ENCODE assay signal across 10 cellular contexts in the genomic region with DNA sequence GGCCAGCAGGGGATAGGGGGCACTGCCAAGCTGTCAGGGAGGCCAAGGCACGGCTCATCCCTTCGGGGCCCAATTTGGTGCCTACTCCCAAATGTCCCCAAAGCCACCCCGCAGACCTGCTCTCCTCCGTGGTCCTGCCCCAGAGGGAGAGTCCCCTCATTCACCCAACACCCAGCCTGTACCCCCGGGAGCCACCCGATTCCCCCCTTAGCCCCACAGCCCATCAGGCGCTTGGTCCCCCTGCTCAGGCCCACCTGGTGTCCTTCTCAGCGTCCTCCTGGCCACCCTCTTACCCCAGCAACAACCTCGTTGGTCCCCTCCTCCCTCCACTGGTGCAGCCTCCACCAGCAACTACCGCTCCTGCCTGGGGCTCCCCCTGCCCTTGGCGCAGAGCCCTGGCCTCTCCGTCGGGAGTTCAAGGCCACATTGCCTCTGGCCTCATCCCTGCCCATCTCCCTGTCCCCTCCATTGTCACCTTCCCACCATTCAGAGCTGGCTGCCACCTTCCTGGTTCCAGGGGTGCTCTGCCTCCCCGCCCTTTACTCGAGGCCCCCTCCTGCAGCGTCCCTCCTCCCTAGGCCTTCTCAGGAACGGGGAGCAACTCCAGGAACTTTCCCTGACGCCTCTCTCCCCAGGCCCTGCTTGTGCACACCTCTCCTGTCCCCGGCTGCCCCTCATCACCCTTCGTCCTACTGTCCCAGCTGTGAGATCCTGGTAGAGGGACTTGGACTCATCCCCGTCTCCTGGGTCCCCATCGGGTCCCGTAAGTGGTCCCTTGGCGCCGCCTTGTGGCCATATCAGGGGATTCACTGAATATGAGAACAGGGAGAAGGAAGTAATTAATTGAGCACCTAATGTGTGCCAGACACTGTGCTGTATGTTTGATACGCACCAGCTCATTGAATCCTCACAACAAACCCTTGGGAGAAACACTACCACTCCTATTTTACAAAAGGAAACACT.
DNase-seq lines count a peak whose midpoint lies in the region; ATAC-seq and TF ChIP-seq lines count a peak whose summit lies in the region.
"Had no signal": no experiment of that assay in that cellular context is flagged by ENCODE, and none has a peak within 500 bp of the region (broad histone marks: within the 10 kb centered on the region; RNA-seq: fewer than 3 reads in every experiment).

No MANE protein-coding gene starts in this region.

- H3K4me1 ChIP-seq in mesenchymal stem cell (ENCODE audit: control insufficient read depth, insufficient read depth, low read depth, low read length) (peaks cover 7% of the 10 kb centered on the region), testis (peaks cover 4% of the 10 kb centered on the region)

- 71% methylated on average over 23 of the region's 26 CpGs for WGBS in mesenchymal stem cell
- WGBS in testis, 2 donors = 56 to 63% methylated on average over 24 of the region's 26 CpGs

- no peak overlapping the region for H2AK5ac ChIP-seq in mesenchymal stem cell (ENCODE audit: low read length, severe bottlenecking)

- no peak overlapping the region for H3K23ac ChIP-seq in mesenchymal stem cell (ENCODE audit: low read length in 2 of 2)

- DNase-seq in GM06990 (ENCODE audit: extremely low read depth, insufficient read length) (no peak), LHCN-M2 (ENCODE audit: low read depth) (peak; percentile 62), dermis blood vessel endothelial cell (peak; percentile 72), mesenchymal stem cell (peak; percentile 64), testis (peak; percentile 85), DMS79 treated with DMSO at 0.1 percent for 48 hours (lab: John Stamatoyannopoulos, UW) (no peak)
- DNase-seq: activated B cell treated with CpG ODN at 0.5 μM for 24 hours had no signal

- H3K4me3 ChIP-seq in GM06990 (replicated peaks; ENCODE audit: low read depth, low read length) = no peak overlapping the region
- no peak overlapping the region for H3K4me3 ChIP-seq in WI38 (ENCODE audit: low read depth, low read length)
- no peak overlapping the region for H3K4me3 ChIP-seq in mesenchymal stem cell (ENCODE audit: insufficient read depth in 1 of 2, low read depth in 1 of 2, low read length in 2 of 2)
- H3K4me3 ChIP-seq in testis = no peak overlapping the region
- H3K4me3 ChIP-seq: skin epidermis had no signal

- no peak overlapping the region for H2BK12ac ChIP-seq in mesenchymal stem cell (ENCODE audit: low read length in 2 of 2)

- H3K27me3 ChIP-seq in GM06990 (replicated peaks; ENCODE audit: control insufficient read depth, insufficient read depth, low read length) = no peaks in the 10 kb centered on the region; the same call in 1 of the 2 replicates
- peaks cover 29 to 76% of the 10 kb centered on the region in 2 experiments for H3K27me3 ChIP-seq in mesenchymal stem cell (ENCODE audit: control insufficient read depth in 1 of 2, insufficient read depth in 1 of 2, low read length in 2 of 2)
- H3K27me3 ChIP-seq in testis = no peaks in the 10 kb centered on the region

- TF ChIP-seq CTCF in GM06990 (IDR thresholded peaks at IDR 0.05; ENCODE audit: insufficient read depth, low read length, poor library complexity, severe bottlenecking) (peak; percentile 70), WI38 (IDR thresholded peaks at IDR 0.05; ENCODE audit: low read depth, low read length) (peak; percentile 88), testis (IDR thresholded peaks at IDR 0.05) (peak; percentile 69 to 80 (median 72))

- no peaks in the 10 kb centered on the region for H3K36me3 ChIP-seq in GM06990 (ENCODE audit: control insufficient read depth, insufficient read depth, low read length)
- no peaks in the 10 kb centered on the region for H3K36me3 ChIP-seq in mesenchymal stem cell (ENCODE audit: control insufficient read depth in 1 of 2, insufficient read depth in 2 of 2, low read depth in 1 of 2, low read length in 2 of 2)
- no peaks in the 10 kb centered on the region for H3K36me3 ChIP-seq in testis (ENCODE audit: low read depth, missing control alignments)

- no peak overlapping the region for H4K8ac ChIP-seq in mesenchymal stem cell (ENCODE audit: low read length)

- ATAC-seq in HG03280 (IDR thresholded peaks at IDR 0.05; ENCODE audit: unreplicated experiment) = no peak

- TF ChIP-seq POLR2A in testis (IDR thresholded peaks at IDR 0.05) = no peak

- H2BK15ac ChIP-seq in mesenchymal stem cell (ENCODE audit: low read depth, poor library complexity, severe bottlenecking) = no peak overlapping the region

- H2AFZ ChIP-seq in mesenchymal stem cell (ENCODE audit: low read depth, low read length) = no peak overlapping the region

- no peak overlapping the region for H2BK5ac ChIP-seq in mesenchymal stem cell (ENCODE audit: low read depth, low read length, poor library complexity, severe bottlenecking)

- H3K79me1 ChIP-seq in mesenchymal stem cell (replicated peaks; ENCODE audit: low read length, poor library complexity, severe bottlenecking) = no peaks in the 10 kb centered on the region

- H3K27ac ChIP-seq in mesenchymal stem cell (ENCODE audit: low read length, poor library complexity, severe bottlenecking) (no peak overlapping the region), testis (no peak overlapping the region)
- H3K27ac ChIP-seq: skin epidermis had no signal

- no peaks in the 10 kb centered on the region for H3K9me3 ChIP-seq in mesenchymal stem cell (ENCODE audit: control insufficient read depth, low read length)
- H3K9me3 ChIP-seq in testis = no peaks in the 10 kb centered on the region

- intact Hi-C loops in testis (cut with DNase I; ENCODE audit: low total_unique reads) = no loop called here

- H3K4ac ChIP-seq in mesenchymal stem cell (ENCODE audit: low read depth in 1 of 2, low read length in 2 of 2) = no peak overlapping the region

- no peak overlapping the region for H3K4me2 ChIP-seq in mesenchymal stem cell (ENCODE audit: low read length, poor library complexity, severe bottlenecking)

- H3K14ac ChIP-seq in mesenchymal stem cell (ENCODE audit: low read length in 2 of 2) = no peak overlapping the region

- no peak overlapping the region for H2BK120ac ChIP-seq in mesenchymal stem cell (ENCODE audit: low read depth, low read length)

- H4K91ac ChIP-seq in mesenchymal stem cell (ENCODE audit: low read length) = no peak overlapping the region

- no peak overlapping the region for H3K18ac ChIP-seq in mesenchymal stem cell (ENCODE audit: low read depth in 1 of 2, low read length in 2 of 2)

- no peak overlapping the region for H3K9ac ChIP-seq in mesenchymal stem cell (ENCODE audit: low read length)

Comparison
In these comparisons a context has a peak if more than half of its experiments do, and no peak if none do; other contexts are left out.
1. DNase-seq: peak in LHCN-M2 (single experiment), dermis blood vessel endothelial cell (single experiment), mesenchymal stem cell (single experiment) and testis (single experiment); none in GM06990 (single experiment) and DMS79 treated with DMSO at 0.1 percent for 48 hours (single experiment).
2. Peak in every context shown above with its lines, with median percentiles within 50 percentile points of each other: CTCF ChIP-seq.